ENCODE assay signal across 1 cellular context in the genomic region with DNA sequence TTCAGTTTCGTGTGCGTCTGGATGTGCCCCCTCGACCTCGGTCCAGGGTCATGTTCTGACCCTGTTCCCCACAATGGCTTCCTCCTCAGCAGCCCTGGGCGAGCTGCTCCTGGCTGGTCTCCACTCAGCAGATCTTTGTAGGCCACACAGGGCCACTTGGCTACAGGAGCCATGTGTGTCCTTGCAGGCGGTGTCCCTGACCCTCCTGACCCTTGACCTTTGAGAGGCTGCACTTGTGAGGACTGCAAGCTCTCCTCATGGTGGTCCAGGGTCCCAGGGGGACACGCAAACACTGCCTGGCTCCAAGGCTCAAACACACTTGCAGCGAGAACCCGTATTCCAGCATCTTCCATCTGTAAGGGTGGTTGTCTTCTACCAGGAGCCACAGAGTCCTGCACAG.
TF ChIP-seq lines count a peak whose summit lies in the region.

No MANE protein-coding gene starts in this region.

TF ChIP-seq in GM12878, 131 proteins besides CTCF, POLR2A, EP300 and RAD21:
- TF ChIP-seq, protein P1, sequence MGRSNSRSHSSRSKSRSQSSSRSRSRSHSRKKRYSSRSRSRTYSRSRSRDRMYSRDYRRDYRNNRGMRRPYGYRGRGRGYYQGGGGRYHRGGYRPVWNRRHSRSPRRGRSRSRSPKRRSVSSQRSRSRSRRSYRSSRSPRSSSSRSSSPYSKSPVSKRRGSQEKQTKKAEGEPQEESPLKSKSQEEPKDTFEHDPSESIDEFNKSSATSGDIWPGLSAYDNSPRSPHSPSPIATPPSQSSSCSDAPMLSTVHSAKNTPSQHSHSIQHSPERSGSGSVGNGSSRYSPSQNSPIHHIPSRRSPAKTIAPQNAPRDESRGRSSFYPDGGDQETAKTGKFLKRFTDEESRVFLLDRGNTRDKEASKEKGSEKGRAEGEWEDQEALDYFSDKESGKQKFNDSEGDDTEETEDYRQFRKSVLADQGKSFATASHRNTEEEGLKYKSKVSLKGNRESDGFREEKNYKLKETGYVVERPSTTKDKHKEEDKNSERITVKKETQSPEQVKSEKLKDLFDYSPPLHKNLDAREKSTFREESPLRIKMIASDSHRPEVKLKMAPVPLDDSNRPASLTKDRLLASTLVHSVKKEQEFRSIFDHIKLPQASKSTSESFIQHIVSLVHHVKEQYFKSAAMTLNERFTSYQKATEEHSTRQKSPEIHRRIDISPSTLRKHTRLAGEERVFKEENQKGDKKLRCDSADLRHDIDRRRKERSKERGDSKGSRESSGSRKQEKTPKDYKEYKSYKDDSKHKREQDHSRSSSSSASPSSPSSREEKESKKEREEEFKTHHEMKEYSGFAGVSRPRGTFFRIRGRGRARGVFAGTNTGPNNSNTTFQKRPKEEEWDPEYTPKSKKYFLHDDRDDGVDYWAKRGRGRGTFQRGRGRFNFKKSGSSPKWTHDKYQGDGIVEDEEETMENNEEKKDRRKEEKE (IDR thresholded peaks at IDR 0.05): no peak
- TF ChIP-seq, protein P2, sequence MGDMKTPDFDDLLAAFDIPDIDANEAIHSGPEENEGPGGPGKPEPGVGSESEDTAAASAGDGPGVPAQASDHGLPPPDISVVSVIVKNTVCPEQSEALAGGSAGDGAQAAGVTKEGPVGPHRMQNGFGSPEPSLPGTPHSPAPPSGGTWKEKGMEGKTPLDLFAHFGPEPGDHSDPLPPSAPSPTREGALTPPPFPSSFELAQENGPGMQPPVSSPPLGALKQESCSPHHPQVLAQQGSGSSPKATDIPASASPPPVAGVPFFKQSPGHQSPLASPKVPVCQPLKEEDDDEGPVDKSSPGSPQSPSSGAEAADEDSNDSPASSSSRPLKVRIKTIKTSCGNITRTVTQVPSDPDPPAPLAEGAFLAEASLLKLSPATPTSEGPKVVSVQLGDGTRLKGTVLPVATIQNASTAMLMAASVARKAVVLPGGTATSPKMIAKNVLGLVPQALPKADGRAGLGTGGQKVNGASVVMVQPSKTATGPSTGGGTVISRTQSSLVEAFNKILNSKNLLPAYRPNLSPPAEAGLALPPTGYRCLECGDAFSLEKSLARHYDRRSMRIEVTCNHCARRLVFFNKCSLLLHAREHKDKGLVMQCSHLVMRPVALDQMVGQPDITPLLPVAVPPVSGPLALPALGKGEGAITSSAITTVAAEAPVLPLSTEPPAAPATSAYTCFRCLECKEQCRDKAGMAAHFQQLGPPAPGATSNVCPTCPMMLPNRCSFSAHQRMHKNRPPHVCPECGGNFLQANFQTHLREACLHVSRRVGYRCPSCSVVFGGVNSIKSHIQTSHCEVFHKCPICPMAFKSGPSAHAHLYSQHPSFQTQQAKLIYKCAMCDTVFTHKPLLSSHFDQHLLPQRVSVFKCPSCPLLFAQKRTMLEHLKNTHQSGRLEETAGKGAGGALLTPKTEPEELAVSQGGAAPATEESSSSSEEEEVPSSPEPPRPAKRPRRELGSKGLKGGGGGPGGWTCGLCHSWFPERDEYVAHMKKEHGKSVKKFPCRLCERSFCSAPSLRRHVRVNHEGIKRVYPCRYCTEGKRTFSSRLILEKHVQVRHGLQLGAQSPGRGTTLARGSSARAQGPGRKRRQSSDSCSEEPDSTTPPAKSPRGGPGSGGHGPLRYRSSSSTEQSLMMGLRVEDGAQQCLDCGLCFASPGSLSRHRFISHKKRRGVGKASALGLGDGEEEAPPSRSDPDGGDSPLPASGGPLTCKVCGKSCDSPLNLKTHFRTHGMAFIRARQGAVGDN (IDR thresholded peaks at IDR 0.05): no peak
- TF ChIP-seq BHLHE40 (IDR thresholded peaks at IDR 0.05; ENCODE audit: borderline replicate concordance in 1 of 2, low read depth in 2 of 2, low read length in 1 of 2) (no peak), JUNB (IDR thresholded peaks at IDR 0.05) (no peak), NR2F1 (conservative IDR thresholded peaks at IDR 0.05) (peak; percentile 29; the same call in 1 of the 2 replicates), ZZZ3 (IDR thresholded peaks at IDR 0.05; ENCODE audit: control insufficient read depth, insufficient read length, low read depth) (no peak)
- TF ChIP-seq, protein P3, sequence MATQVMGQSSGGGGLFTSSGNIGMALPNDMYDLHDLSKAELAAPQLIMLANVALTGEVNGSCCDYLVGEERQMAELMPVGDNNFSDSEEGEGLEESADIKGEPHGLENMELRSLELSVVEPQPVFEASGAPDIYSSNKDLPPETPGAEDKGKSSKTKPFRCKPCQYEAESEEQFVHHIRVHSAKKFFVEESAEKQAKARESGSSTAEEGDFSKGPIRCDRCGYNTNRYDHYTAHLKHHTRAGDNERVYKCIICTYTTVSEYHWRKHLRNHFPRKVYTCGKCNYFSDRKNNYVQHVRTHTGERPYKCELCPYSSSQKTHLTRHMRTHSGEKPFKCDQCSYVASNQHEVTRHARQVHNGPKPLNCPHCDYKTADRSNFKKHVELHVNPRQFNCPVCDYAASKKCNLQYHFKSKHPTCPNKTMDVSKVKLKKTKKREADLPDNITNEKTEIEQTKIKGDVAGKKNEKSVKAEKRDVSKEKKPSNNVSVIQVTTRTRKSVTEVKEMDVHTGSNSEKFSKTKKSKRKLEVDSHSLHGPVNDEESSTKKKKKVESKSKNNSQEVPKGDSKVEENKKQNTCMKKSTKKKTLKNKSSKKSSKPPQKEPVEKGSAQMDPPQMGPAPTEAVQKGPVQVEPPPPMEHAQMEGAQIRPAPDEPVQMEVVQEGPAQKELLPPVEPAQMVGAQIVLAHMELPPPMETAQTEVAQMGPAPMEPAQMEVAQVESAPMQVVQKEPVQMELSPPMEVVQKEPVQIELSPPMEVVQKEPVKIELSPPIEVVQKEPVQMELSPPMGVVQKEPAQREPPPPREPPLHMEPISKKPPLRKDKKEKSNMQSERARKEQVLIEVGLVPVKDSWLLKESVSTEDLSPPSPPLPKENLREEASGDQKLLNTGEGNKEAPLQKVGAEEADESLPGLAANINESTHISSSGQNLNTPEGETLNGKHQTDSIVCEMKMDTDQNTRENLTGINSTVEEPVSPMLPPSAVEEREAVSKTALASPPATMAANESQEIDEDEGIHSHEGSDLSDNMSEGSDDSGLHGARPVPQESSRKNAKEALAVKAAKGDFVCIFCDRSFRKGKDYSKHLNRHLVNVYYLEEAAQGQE (IDR thresholded peaks at IDR 0.05; ENCODE audit: low read depth, low read length): no peak
TF ChIP-seq in GM12878: peak in this region for 1.
